In the genomic region with DNA sequence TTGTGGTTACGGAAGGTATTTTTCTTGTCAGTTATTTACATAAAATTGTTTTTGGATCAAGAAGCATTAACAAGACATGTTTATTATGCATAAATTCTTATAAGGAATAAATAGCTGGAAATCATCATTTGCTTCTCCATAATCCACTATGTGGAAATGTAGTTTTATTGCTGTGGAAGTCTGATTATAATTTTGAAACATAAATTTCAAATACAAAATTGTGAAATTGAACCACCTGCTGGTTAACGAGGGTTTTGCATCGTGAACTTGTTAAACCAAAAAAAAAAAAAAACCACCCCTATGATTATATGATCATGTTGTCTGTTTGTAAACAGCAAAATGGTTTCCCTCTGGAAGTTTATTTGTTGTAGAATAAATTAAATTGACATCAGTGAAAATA, we compare ENCODE assay signal across 8 cellular contexts. TPM values are rescaled to one million over a fixed set of nuclear protein-coding genes. Genes with fewer than 3 reads are reported as not detected.
DNase-seq lines count a peak whose midpoint lies in the region; ATAC-seq and TF ChIP-seq lines count a peak whose summit lies in the region.

No MANE protein-coding gene starts in this region.

- no peaks in the 10 kb centered on the region for H3K79me2 ChIP-seq in neural cell (replicated peaks; ENCODE audit: insufficient read depth, low read length)

- no peaks in the 10 kb centered on the region for H3K27me3 ChIP-seq in neural cell (ENCODE audit: insufficient read depth, low read depth, low read length)

- no peaks in the 10 kb centered on the region for H3K9me3 Mint-ChIP-seq in activated T-helper 17 cell treated with anti-CD3 and anti-CD28 coated beads, Interleukin-2, amount 50 U/mL, for 72 hours

- H3K9me3 ChIP-seq in neural cell (ENCODE audit: low read length), result no peaks in the 10 kb centered on the region

- no peak overlapping the region for H3K27ac Mint-ChIP-seq in activated T-helper 17 cell treated with anti-CD3 and anti-CD28 coated beads, Interleukin-2, amount 50 U/mL, for 72 hours

- H3K9me2 ChIP-seq in neural cell (ENCODE audit: insufficient read depth, low read length), result no peaks in the 10 kb centered on the region

- peak; percentile 46 for TF ChIP-seq RAD21 in neural cell (conservative IDR thresholded peaks at IDR 0.05)

- TF ChIP-seq CTCF in choroid plexus epithelial cell (conservative IDR thresholded peaks at IDR 0.05; ENCODE audit: low read depth, low read length) (no peak), neural cell (IDR thresholded peaks at IDR 0.05; ENCODE audit: poor library complexity, severe bottlenecking) (peak; percentile 57)

- H3K27me3 Mint-ChIP-seq in activated T-helper 17 cell treated with anti-CD3 and anti-CD28 coated beads, Interleukin-2, amount 50 U/mL, for 72 hours, result no peaks in the 10 kb centered on the region

- H4K20me1 ChIP-seq in neural cell (ENCODE audit: insufficient read depth), result no peaks in the 10 kb centered on the region

- DNase-seq in EH (ENCODE audit: low read depth), result peak; percentile 24
- peak; percentile 15 for DNase-seq in KG1 (lab: John Stamatoyannopoulos, UW)
- DNase-seq in choroid plexus epithelial cell (ENCODE audit: low read depth), result peak; percentile 47
- DNase-seq in activated effector memory CD4-positive, alpha-beta T cell treated with anti-CD3 and anti-CD28 coated beads, Interleukin-2, amount 50 U/mL, for 16 hours, result no peak
- no peak for DNase-seq in Ammon's horn (ENCODE audit: low spot score)

- no peaks in the 10 kb centered on the region for H3K36me3 ChIP-seq in neural cell (ENCODE audit: insufficient read depth, low read length)

- H3K36me3 Mint-ChIP-seq in activated T-helper 17 cell treated with anti-CD3 and anti-CD28 coated beads, Interleukin-2, amount 50 U/mL, for 72 hours (ENCODE audit: low read depth), result peaks cover 76% of the 10 kb centered on the region

- no peak for TF ChIP-seq EP300 in neural cell (conservative IDR thresholded peaks at IDR 0.05; ENCODE audit: poor library complexity, severe bottlenecking)

- ATAC-seq in GM18907 (IDR thresholded peaks at IDR 0.05; ENCODE audit: unreplicated experiment), result no peak
- no peak for ATAC-seq in activated T-helper 17 cell treated with anti-CD3 and anti-CD28 coated beads, Interleukin-2, amount 50 U/mL, for 72 hours (replicated peaks)

- no peaks in the 10 kb centered on the region for H3K4me1 Mint-ChIP-seq in activated T-helper 17 cell treated with anti-CD3 and anti-CD28 coated beads, Interleukin-2, amount 50 U/mL, for 72 hours

- no peak overlapping the region for H3K4me3 Mint-ChIP-seq in activated T-helper 17 cell treated with anti-CD3 and anti-CD28 coated beads, Interleukin-2, amount 50 U/mL, for 72 hours

- no peak overlapping the region for H2AFZ ChIP-seq in neural cell (ENCODE audit: low read depth, low read length)

- H3K27ac ChIP-seq in neural cell (ENCODE audit: low read length), result no peak overlapping the region

- H3K4me2 ChIP-seq in neural cell (ENCODE audit: low read length), result no peak overlapping the region

- no peak overlapping the region for H3K9ac ChIP-seq in neural cell (ENCODE audit: low read length)

- H3F3A ChIP-seq in neural cell (ENCODE audit: insufficient read depth, low read length, poor library complexity, severe bottlenecking), result no peaks in the 10 kb centered on the region

- H3K4me3 ChIP-seq in choroid plexus epithelial cell (ENCODE audit: low read depth, low read length), result no peak overlapping the region
- no peak overlapping the region for H3K4me3 ChIP-seq in neural cell (ENCODE audit: low read length)

TF ChIP-seq in neural cell, 6 proteins besides CTCF, POLR2A, EP300 and RAD21:
- TF ChIP-seq MXI1 (conservative IDR thresholded peaks at IDR 0.05; ENCODE audit: poor library complexity, severe bottlenecking) (no peak), SMC3 (conservative IDR thresholded peaks at IDR 0.05; ENCODE audit: poor library complexity) (peak; percentile 63), POLR2AphosphoS5 (IDR thresholded peaks at IDR 0.05) (no peak), EZH2 (IDR thresholded peaks at IDR 0.05; ENCODE audit: borderline replicate concordance, insufficient read depth, low read length, poor library complexity, severe bottlenecking) (no peak), TAF1 (IDR thresholded peaks at IDR 0.05; ENCODE audit: low read depth) (no peak)
TF ChIP-seq in neural cell: peak in this region for 1.

RNA-seq across cellular contexts. Expression of gene ABRAXAS2, which starts 25.9 kb away (rescaled TPM):
- 19.9 and 22.3 TPM in 2 replicates for polyA plus RNA-seq in neural cell
- polyA minus RNA-seq in neural cell, result 27.3 and 29.1 TPM in 2 replicates
- total RNA-seq in activated T-helper 17 cell treated with anti-CD3 and anti-CD28 coated beads, Interleukin-2, amount 50 U/mL, for 72 hours, result 10 to 100 TPM; 12.4 to 20.8 TPM

RNA-seq across cellular contexts. Expression of gene EEF1AKMT2, which starts 35.8 kb away (rescaled TPM):
- 47.4 and 63.7 TPM in 2 replicates for polyA plus RNA-seq in neural cell
- 51.4 and 55.0 TPM in 2 replicates for polyA minus RNA-seq in neural cell
- 1 to 10 TPM; 7.6 to 10.0 TPM for total RNA-seq in activated T-helper 17 cell treated with anti-CD3 and anti-CD28 coated beads, Interleukin-2, amount 50 U/mL, for 72 hours

Comparison
In these comparisons a context has a peak if more than half of its experiments do, and no peak if none do; other contexts are left out.
1. DNase-seq: peak in EH (single experiment), KG1 (single experiment) and choroid plexus epithelial cell (single experiment); none in activated effector memory CD4-positive, alpha-beta T cell treated with anti-CD3 and anti-CD28 coated beads, Interleukin-2, amount 50 U/mL, for 16 hours (single experiment) and Ammon's horn (single experiment).